Comparison of ENCODE assay signal across 27 cellular contexts in the genomic region with DNA sequence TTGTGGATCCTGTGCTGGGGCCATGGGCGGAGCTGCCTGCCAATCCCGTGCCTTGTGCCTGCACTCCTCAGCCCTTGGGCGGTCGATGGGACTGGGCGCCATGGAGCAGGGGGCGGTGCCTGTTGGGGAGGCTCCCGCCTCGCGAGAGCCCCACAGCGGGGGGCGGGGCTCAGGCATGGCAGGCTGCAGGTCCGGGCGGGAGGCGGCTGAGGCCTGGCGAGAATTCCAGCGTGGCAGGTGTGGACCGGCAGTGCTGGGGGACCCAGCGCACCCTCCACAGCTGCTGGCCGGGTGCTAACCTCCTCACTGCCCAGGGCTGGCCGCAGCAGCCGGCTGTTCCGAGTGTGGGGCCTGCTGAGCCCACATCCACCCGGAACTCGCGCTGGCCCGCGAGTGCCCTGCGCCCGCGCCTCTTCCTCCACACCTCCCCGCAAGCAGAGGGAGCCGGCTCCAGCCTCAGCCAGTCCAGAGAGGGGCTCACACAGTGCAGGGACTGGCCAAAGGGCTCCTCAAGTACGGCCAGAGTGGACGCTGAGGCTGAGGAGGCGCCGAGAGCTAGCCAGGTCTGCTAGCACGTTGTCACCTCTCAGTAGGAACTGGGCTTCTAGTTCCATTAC.
"Had no signal": no experiment of that assay in that cellular context is flagged by ENCODE, and none has a peak within 500 bp of the region (broad histone marks: within the 10 kb centered on the region; RNA-seq: fewer than 3 reads in every experiment).

No MANE protein-coding gene starts in this region.

- DNase-seq: activated CD8-positive, alpha-beta memory T cell treated with anti-CD3 and anti-CD28 coated beads, Interleukin-2, amount 10 ng/mL, durations not matched to agents 7 days and 5 days; activated CD8-positive, alpha-beta T cell treated with anti-CD3 and anti-CD28 coated beads, Interleukin-2, amount 10 ng/mL, durations not matched to agents 7 days and 5 days; activated naive CD4-positive, alpha-beta T cell treated with Interleukin-2 at 50 U/mL for 16 hours; activated T-cell treated with anti-CD3 and anti-CD28 coated beads, Interleukin-2, amount 50 U/mL, for 48 hours; dermis blood vessel endothelial cell; effector CD4-positive, alpha-beta T cell; foreskin keratinocyte; hypothalamus; immature natural killer cell; mucosa of descending colon; right lobe of liver; stimulated activated CD4-positive, alpha-beta T cell treated with anti-CD3 and anti-CD28 coated beads, Interleukin-12 subunit alpha, Interleukin-12 subunit beta, amount 100 ng/mL, for 4 hours; stimulated activated CD4-positive, alpha-beta T cell treated with anti-CD3 and anti-CD28 coated beads, Interleukin-4, amount 100 ng/mL, for 1 hour; stomach; T-helper 9 cell; tibial artery had no signal

- H3K27ac Mint-ChIP-seq: activated CD8-positive, alpha-beta memory T cell treated with anti-CD3 and anti-CD28 coated beads, Interleukin-2, amount 10 ng/mL, durations not matched to agents 7 days and 5 days; activated CD8-positive, alpha-beta T cell treated with anti-CD3 and anti-CD28 coated beads, Interleukin-2, amount 10 ng/mL, durations not matched to agents 7 days and 5 days; activated naive CD8-positive, alpha-beta T cell; activated T-helper 2 cell treated with anti-CD3 and anti-CD28 coated beads, Interferon-gamma antibody, Interleukin-2, Interleukin-4, amounts not matched to agents 10 μg/mL and 5 μg/mL and 100 μg/mL, durations not matched to agents 14 hours and 24 hours and 36 hours; immature natural killer cell; natural killer cell treated with Interleukin-12 subunit alpha and Interleukin-12 subunit beta and Interleukin-15 and Interleukin-18, amount 100 ng/mL, for 72 hours; T-helper 1 cell treated with Interleukin-12 subunit alpha and Interleukin-12 subunit beta and Interleukin-4 antibody, amounts not matched to agents 30 μg/mL and 1 μg/mL, for 36 hours had no signal

- H3K9me3 ChIP-seq: mucosa of descending colon, right lobe of liver, tibial artery had no signal

- H3K4me3 ChIP-seq: esophagus muscularis mucosa, heart left ventricle, mucosa of descending colon, right lobe of liver, stomach, tibial artery had no signal

- ATAC-seq: activated CD8-positive, alpha-beta memory T cell treated with anti-CD3 and anti-CD28 coated beads, Interleukin-2, amount 10 ng/mL, durations not matched to agents 7 days and 5 days; activated CD8-positive, alpha-beta T cell treated with anti-CD3 and anti-CD28 coated beads, Interleukin-2, amount 10 ng/mL, durations not matched to agents 7 days and 5 days; foreskin keratinocyte; left lobe of liver; mucosa of descending colon; natural killer cell treated with Interleukin-12 subunit alpha and Interleukin-12 subunit beta and Interleukin-15 and Interleukin-18, amount 100 ng/mL, for 72 hours had no signal

- H3K36me3 ChIP-seq: esophagus muscularis mucosa, heart left ventricle, stomach, tibial artery had no signal

- H3K4me1 ChIP-seq: esophagus muscularis mucosa, foreskin keratinocyte, heart left ventricle, right lobe of liver, stomach, tibial artery had no signal

- H3K9me3 Mint-ChIP-seq: activated T-helper 2 cell treated with anti-CD3 and anti-CD28 coated beads, Interferon-gamma antibody, Interleukin-2, Interleukin-4, amounts not matched to agents 10 μg/mL and 5 μg/mL and 100 μg/mL, durations not matched to agents 14 hours and 24 hours and 36 hours had no signal

- H3K36me3 Mint-ChIP-seq: activated CD8-positive, alpha-beta memory T cell treated with anti-CD3 and anti-CD28 coated beads, Interleukin-2, amount 10 ng/mL, durations not matched to agents 7 days and 5 days; activated naive CD8-positive, alpha-beta T cell; immature natural killer cell; natural killer cell treated with Interleukin-12 subunit alpha and Interleukin-12 subunit beta and Interleukin-15 and Interleukin-18, amount 100 ng/mL, for 72 hours had no signal

- FAIRE-seq: bronchial epithelial cell, colon, urothelium cell line had no signal

- H3K27me3 ChIP-seq: esophagus muscularis mucosa, foreskin keratinocyte, heart left ventricle, right lobe of liver, stomach, tibial artery had no signal

- H3K4me3 Mint-ChIP-seq: activated CD8-positive, alpha-beta memory T cell treated with anti-CD3 and anti-CD28 coated beads, Interleukin-2, amount 10 ng/mL, durations not matched to agents 7 days and 5 days; activated CD8-positive, alpha-beta T cell treated with anti-CD3 and anti-CD28 coated beads, Interleukin-2, amount 10 ng/mL, durations not matched to agents 7 days and 5 days; activated naive CD8-positive, alpha-beta T cell; central memory CD8-positive, alpha-beta T cell; immature natural killer cell; natural killer cell treated with Interleukin-12 subunit alpha and Interleukin-12 subunit beta and Interleukin-15 and Interleukin-18, amount 100 ng/mL, for 72 hours; T-helper 1 cell treated with Interleukin-12 subunit alpha and Interleukin-12 subunit beta and Interleukin-4 antibody, amounts not matched to agents 30 μg/mL and 1 μg/mL, for 36 hours had no signal

- H3K4me1 Mint-ChIP-seq: activated CD8-positive, alpha-beta memory T cell treated with anti-CD3 and anti-CD28 coated beads, Interleukin-2, amount 10 ng/mL, durations not matched to agents 7 days and 5 days; central memory CD8-positive, alpha-beta T cell; immature natural killer cell had no signal

- H3K27ac ChIP-seq: esophagus muscularis mucosa, foreskin keratinocyte, heart left ventricle, right lobe of liver, stomach, tibial artery had no signal

- H3K27me3 Mint-ChIP-seq: activated CD8-positive, alpha-beta memory T cell treated with anti-CD3 and anti-CD28 coated beads, Interleukin-2, amount 10 ng/mL, durations not matched to agents 7 days and 5 days; central memory CD8-positive, alpha-beta T cell; natural killer cell treated with Interleukin-12 subunit alpha and Interleukin-12 subunit beta and Interleukin-15 and Interleukin-18, amount 100 ng/mL, for 72 hours had no signal
